24 cellular contexts compared by ENCODE assay signal in the genomic region with DNA sequence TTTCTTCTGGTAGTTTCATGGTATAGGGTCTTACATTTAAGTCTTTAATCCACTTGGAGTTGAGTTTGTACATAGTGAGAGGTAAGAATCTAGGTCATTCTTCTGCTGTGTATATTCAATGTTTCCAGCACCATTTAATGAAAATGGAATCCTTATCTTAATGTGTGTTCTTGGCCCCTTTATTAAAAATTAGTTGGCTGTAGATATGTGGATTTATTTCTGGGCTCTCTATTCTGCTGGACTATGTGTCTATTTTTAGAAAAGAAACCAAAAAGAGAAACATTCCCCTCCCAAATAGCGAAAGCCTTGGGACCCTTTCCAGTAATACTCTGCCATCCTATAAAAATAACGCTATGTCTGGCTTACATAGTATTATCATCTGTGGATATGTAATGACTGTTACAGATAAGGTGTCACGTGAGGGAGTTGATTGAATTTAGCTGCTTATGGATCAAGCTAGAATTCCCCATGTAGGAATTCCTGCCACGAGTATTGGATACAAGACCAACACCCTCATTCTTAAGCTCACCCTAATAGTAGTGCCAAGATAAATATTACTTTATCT.
"Had no signal": no experiment of that assay in that cellular context is flagged by ENCODE, and none has a peak within 500 bp of the region (broad histone marks: within the 10 kb centered on the region; RNA-seq: fewer than 3 reads in every experiment).

No MANE protein-coding gene starts in this region.

- H3K4me1 Mint-ChIP-seq: naive thymus-derived CD8-positive, alpha-beta T cell; nephron progenitor cell; neural progenitor cell had no signal

- H3K27me3 Mint-ChIP-seq: naive thymus-derived CD8-positive, alpha-beta T cell; progenitor cell of endocrine pancreas; stimulated activated naive CD8-positive, alpha-beta T cell treated with anti-CD3 and anti-CD28 coated beads, Interleukin-15, Interleukin-2, amounts not matched to agents 100 ng/mL and 50 ng/mL, for 24 hours had no signal

- H3K4me3 ChIP-seq: left ventricle myocardium inferior, lung, neural progenitor cell, ovary, right atrium auricular region, right lobe of liver, suprapubic skin, tibial nerve, upper lobe of left lung, vagina had no signal

- DNase-seq: hippocampal formation; kidney; left colon; left ventricle myocardium inferior; naive thymus-derived CD8-positive, alpha-beta T cell; nephron progenitor cell; occipital lobe; ovary; right lobe of liver; stimulated activated CD4-positive, alpha-beta T cell treated with anti-CD3 and anti-CD28 coated beads, Interleukin-12 subunit alpha, Interleukin-12 subunit beta, amount 100 ng/mL, for 4 hours; stimulated activated CD4-positive, alpha-beta T cell treated with anti-CD3 and anti-CD28 coated beads, Interleukin-15, amount 100 ng/mL, for 24 hours; stimulated activated CD4-positive, alpha-beta T cell treated with anti-CD3 and anti-CD28 coated beads, Interleukin-2, amount 100 ng/mL, for 24 hours; stimulated activated CD4-positive, alpha-beta T cell treated with anti-CD3 and anti-CD28 coated beads, Interleukin-4, amount 100 ng/mL, for 1 hour; stimulated activated naive CD4-positive, alpha-beta T cell; upper lobe of left lung had no signal

- H3K9me3 Mint-ChIP-seq: nephron progenitor cell, neural progenitor cell had no signal

- H3K27ac Mint-ChIP-seq: naive thymus-derived CD8-positive, alpha-beta T cell; nephron progenitor cell; neural progenitor cell; progenitor cell of endocrine pancreas; stimulated activated naive CD8-positive, alpha-beta T cell treated with anti-CD3 and anti-CD28 coated beads, Interleukin-15, Interleukin-2, amounts not matched to agents 100 ng/mL and 50 ng/mL, for 24 hours had no signal

- H3K9me3 ChIP-seq: left ventricle myocardium inferior, neutrophil, ovary, right atrium auricular region, right lobe of liver, suprapubic skin, tibial nerve, upper lobe of left lung, vagina had no signal

- H3K4me2 ChIP-seq: neural progenitor cell had no signal

- H3K4me1 ChIP-seq: left ventricle myocardium inferior, right atrium auricular region, right lobe of liver, suprapubic skin, tibial nerve, upper lobe of left lung, vagina had no signal

- H3K27ac ChIP-seq: left ventricle myocardium inferior, neural progenitor cell, neutrophil, ovary, right atrium auricular region, right lobe of liver, suprapubic skin, tibial nerve, upper lobe of left lung, vagina had no signal

- H3K36me3 Mint-ChIP-seq: naive thymus-derived CD8-positive, alpha-beta T cell; neural progenitor cell had no signal

- H3K27me3 ChIP-seq: neural progenitor cell, neutrophil, ovary, right atrium auricular region, right lobe of liver, suprapubic skin, tibial nerve, upper lobe of left lung, vagina had no signal

- ATAC-seq: left colon; naive thymus-derived CD8-positive, alpha-beta T cell; right lobe of liver had no signal

- H3K36me3 ChIP-seq: left ventricle myocardium inferior, neural progenitor cell, neutrophil, ovary, right atrium auricular region, right lobe of liver, suprapubic skin, tibial nerve, upper lobe of left lung, vagina had no signal

- H2AFZ ChIP-seq: neural progenitor cell had no signal

- H3K4me3 Mint-ChIP-seq: naive thymus-derived CD8-positive, alpha-beta T cell; nephron progenitor cell; neural progenitor cell; stimulated activated naive CD8-positive, alpha-beta T cell treated with anti-CD3 and anti-CD28 coated beads, Interleukin-15, Interleukin-2, amounts not matched to agents 100 ng/mL and 50 ng/mL, for 24 hours had no signal

- H3K9ac ChIP-seq: neural progenitor cell had no signal
